ENCODE assay signal across 1 cellular context in the genomic region with DNA sequence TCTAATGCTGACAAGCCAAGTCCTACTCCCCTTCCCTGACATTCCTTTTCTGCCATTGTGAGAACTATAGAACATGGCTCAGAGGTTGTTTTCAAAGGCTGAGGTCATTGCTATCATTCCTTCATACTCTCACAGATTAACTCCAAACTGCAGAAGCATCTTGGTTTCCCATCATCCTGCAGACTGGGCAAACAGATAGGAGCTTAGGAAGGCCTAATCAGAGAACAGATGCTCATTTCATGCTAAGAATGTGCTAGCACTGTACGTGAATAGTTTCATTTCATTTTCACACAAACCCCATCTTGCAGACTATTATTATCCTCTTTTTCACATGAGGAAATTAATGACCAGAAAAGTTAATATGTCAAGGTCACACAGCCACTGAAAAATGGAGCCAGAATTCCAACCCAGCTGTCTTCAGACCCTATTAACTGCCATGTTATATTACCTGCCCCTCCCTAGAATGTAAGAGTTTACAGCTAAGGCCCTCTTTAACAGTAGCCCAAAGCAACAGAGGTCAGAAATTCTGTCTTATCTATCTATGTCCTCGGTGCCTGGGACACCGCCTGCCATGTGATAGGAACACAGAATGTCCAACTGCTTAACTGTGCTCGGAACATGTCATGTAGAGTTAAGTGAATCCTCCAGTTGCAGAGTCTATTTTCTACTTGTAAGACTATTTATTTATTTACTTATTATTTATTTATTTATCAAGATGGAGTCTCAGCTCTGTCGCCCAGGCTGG.
TF ChIP-seq lines count a peak whose summit lies in the region.

No MANE protein-coding gene starts in this region.

TF ChIP-seq in K562, 482 proteins besides CTCF, POLR2A, EP300 and RAD21 (continued from another document and continues in another):
- TF ChIP-seq, protein P1, sequence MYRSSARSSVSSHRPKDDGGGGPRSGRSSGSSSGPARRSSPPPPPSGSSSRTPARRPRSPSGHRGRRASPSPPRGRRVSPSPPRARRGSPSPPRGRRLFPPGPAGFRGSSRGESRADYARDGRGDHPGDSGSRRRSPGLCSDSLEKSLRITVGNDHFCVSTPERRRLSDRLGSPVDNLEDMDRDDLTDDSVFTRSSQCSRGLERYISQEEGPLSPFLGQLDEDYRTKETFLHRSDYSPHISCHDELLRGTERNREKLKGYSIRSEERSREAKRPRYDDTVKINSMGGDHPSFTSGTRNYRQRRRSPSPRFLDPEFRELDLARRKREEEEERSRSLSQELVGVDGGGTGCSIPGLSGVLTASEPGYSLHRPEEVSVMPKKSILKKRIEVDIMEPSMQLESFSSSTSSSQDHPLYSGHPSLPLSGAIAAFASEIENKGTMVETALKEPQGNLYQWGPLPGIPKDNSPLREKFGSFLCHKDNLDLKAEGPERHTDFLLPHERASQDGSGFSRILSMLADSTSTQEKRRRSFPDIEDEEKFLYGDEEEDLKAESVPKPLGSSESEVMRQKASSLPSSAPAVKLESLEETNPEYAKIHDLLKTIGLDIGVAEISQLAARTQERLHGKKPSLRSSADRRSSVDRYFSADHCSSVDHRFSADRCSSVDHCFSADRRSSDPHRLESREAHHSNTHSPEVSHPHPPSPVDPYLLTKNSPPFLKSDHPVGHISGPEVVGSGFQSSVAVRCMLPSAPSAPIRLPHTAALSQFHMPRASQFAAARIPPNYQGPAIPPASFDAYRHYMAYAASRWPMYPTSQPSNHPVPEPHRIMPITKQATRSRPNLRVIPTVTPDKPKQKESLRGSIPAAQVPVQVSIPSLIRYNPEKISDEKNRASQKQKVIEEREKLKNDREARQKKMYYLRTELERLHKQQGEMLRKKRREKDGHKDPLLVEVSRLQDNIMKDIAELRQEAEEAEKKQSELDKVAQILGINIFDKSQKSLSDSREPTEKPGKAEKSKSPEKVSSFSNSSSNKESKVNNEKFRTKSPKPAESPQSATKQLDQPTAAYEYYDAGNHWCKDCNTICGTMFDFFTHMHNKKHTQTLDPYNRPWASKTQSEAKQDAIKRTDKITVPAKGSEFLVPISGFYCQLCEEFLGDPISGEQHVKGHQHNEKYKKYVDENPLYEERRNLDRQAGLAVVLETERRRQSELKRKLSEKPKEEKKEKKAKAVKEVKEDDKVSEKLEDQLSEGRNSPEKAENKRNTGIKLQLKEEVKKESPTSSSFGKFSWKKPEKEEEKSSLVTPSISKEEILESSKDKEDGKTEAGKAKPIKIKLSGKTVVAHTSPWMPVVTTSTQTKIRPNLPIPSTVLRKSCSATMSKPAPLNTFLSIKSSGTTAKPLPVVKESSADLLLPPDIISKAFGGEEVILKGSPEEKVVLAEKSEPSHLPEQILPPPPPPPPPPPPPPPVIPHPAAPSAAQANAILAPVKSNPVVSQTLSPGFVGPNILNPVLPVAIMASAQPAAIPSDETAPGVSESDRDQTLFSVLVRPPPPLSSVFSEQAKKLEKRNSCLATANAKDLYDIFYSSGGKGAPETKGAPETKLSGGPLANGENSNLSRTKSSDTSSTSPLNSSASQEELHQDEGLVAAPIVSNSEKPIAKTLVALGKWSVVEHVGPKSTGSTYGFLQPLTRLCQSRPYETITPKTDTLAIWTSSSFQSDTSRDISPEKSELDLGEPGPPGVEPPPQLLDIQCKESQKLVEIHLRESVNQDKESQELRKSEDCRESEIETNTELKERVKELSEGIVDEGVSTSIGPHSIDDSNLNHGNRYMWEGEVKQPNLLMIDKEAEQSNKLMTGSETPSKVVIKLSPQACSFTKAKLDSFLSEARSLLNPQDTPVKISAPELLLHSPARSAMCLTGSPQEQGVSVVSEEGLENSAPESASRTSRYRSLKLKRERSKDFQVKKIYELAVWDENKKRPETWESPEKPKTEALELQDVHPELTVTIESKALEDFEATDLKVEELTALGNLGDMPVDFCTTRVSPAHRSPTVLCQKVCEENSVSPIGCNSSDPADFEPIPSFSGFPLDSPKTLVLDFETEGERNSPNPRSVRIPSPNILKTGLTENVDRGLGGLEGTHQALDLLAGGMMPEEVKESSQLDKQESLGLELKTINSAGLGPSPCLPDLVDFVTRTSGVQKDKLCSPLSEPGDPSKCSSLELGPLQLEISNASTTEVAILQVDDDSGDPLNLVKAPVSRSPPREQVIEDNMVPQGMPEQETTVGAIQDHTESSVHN (IDR thresholded peaks at IDR 0.05; ENCODE audit: borderline replicate concordance in 1 of 2, low read depth in 1 of 2) = no peak
- TF ChIP-seq NR1H2 (CRISPR knock-in tag; IDR thresholded peaks at IDR 0.05) = no peak
- TF ChIP-seq ZNF277 (CRISPR knock-in tag; IDR thresholded peaks at IDR 0.05; ENCODE audit: borderline replicate concordance) = no peak
- TF ChIP-seq CHD1 (IDR thresholded peaks at IDR 0.05; ENCODE audit: low read length) = no peak
- TF ChIP-seq ZNF766 (CRISPR knock-in tag; conservative IDR thresholded peaks at IDR 0.05) = no peak
- no peak for TF ChIP-seq BRD9 (IDR thresholded peaks at IDR 0.05; ENCODE audit: low read depth, partially characterized antibody)
- TF ChIP-seq, protein P2, sequence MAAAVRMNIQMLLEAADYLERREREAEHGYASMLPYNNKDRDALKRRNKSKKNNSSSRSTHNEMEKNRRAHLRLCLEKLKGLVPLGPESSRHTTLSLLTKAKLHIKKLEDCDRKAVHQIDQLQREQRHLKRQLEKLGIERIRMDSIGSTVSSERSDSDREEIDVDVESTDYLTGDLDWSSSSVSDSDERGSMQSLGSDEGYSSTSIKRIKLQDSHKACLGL (CRISPR knock-in tag; IDR thresholded peaks at IDR 0.05; ENCODE audit: borderline replicate concordance, poor library complexity, severe bottlenecking) = no peak
- no peak for TF ChIP-seq U2AF1 (optimal IDR thresholded peaks at IDR 0.05; ENCODE audit: low read depth, low read length)
- no peak for TF ChIP-seq ZNF57 (CRISPR knock-in tag; IDR thresholded peaks at IDR 0.05)
- no peak for TF ChIP-seq GABPA (tag; conservative IDR thresholded peaks at IDR 0.05; ENCODE audit: low read depth)
- TF ChIP-seq PHF21A (IDR thresholded peaks at IDR 0.05; ENCODE audit: borderline replicate concordance, low read depth) = no peak
- TF ChIP-seq SMARCB1 (IDR thresholded peaks at IDR 0.05; ENCODE audit: insufficient read length, low read depth) = no peak
- TF ChIP-seq ZNF785 (CRISPR knock-in tag; IDR thresholded peaks at IDR 0.05) = no peak
- no peak for TF ChIP-seq NCOA4 (IDR thresholded peaks at IDR 0.05; ENCODE audit: partially characterized antibody)
- peak; percentile 25; the same call in 1 of the 2 replicates for TF ChIP-seq CXXC5 (CRISPR knock-in tag; IDR thresholded peaks at IDR 0.05)
- no peak for TF ChIP-seq ZNF124 (CRISPR knock-in tag; IDR thresholded peaks at IDR 0.05)
- TF ChIP-seq MYNN (IDR thresholded peaks at IDR 0.05) = no peak
- no peak for TF ChIP-seq MYNN (CRISPR knock-in tag; IDR thresholded peaks at IDR 0.05)
- TF ChIP-seq EZH2 (IDR thresholded peaks at IDR 0.05; ENCODE audit: borderline replicate concordance, low read depth, low read length) = no peak
- TF ChIP-seq KLF16 (IDR thresholded peaks at IDR 0.05) = peak; percentile 26; the same call in 1 of the 2 replicates
- TF ChIP-seq ZBTB7A (IDR thresholded peaks at IDR 0.05; ENCODE audit: borderline replicate concordance, control insufficient read depth, low read depth, low read length) = no peak
- TF ChIP-seq SUPT5H (IDR thresholded peaks at IDR 0.05) = no peak
- TF ChIP-seq RREB1 (CRISPR knock-in tag; IDR thresholded peaks at IDR 0.05) = no peak
- no peak for TF ChIP-seq RBM34 (IDR thresholded peaks at IDR 0.05; ENCODE audit: borderline replicate concordance, insufficient read depth, low read length)
- TF ChIP-seq POLR2H (tag; IDR thresholded peaks at IDR 0.05; ENCODE audit: low read depth) = no peak
- no peak for TF ChIP-seq PBX2 (CRISPR knock-in tag; IDR thresholded peaks at IDR 0.05; ENCODE audit: low read depth)
- no peak for TF ChIP-seq PBX2 (tag; conservative IDR thresholded peaks at IDR 0.05; ENCODE audit: low read depth)
- no peak for TF ChIP-seq HNRNPUL1 (IDR thresholded peaks at IDR 0.05; ENCODE audit: low read length)
- TF ChIP-seq ZNF274 (IDR thresholded peaks at IDR 0.05; ENCODE audit: borderline replicate concordance, low read depth, low read length) = no peak
- no peak for TF ChIP-seq POU5F1 (IDR thresholded peaks at IDR 0.05; ENCODE audit: borderline replicate concordance, low read depth, low read length, partially characterized antibody)
- no peak for TF ChIP-seq HMGXB4 (CRISPR knock-in tag; IDR thresholded peaks at IDR 0.05)
- TF ChIP-seq NBN (IDR thresholded peaks at IDR 0.05; ENCODE audit: low read depth) = no peak
- TF ChIP-seq, protein P3, sequence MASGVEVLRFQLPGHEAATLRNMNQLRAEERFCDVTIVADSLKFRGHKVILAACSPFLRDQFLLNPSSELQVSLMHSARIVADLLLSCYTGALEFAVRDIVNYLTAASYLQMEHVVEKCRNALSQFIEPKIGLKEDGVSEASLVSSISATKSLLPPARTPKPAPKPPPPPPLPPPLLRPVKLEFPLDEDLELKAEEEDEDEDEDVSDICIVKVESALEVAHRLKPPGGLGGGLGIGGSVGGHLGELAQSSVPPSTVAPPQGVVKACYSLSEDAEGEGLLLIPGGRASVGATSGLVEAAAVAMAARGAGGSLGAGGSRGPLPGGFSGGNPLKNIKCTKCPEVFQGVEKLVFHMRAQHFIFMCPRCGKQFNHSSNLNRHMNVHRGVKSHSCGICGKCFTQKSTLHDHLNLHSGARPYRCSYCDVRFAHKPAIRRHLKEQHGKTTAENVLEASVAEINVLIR (CRISPR knock-in tag; IDR thresholded peaks at IDR 0.05) = no peak
- peak; percentile 75 for TF ChIP-seq CBFA2T2 (conservative IDR thresholded peaks at IDR 0.05)
- TF ChIP-seq ILF3 (IDR thresholded peaks at IDR 0.05; ENCODE audit: borderline replicate concordance) = no peak
- TF ChIP-seq ZNF224 (CRISPR knock-in tag; IDR thresholded peaks at IDR 0.05) = no peak
